Comparison of ENCODE assay signal across 21 cellular contexts in the genomic region with DNA sequence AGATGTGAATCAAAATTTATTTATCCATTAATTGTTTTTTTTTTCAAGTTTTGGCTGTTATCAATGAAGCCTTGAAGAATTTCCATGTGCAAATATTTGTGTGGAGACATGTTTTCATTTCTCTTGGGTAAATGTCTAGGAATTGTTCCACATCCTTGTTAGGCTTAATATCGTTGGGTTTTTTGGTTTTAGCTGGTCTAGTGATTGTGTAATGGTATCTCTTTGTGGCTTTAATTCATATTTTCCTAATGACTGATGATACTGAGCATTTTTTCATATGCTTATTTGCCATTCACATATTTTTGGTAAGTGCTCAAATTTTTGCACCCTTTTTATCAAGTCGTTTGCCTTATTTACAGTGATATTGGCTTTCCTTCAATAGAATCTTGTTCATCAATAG.
A peak's percentile ranks its signal among the peaks of the same experiment; 100 is the strongest.
DNase-seq lines count a peak whose midpoint lies in the region; TF ChIP-seq lines count a peak whose summit lies in the region.
"Had no signal": no experiment of that assay in that cellular context is flagged by ENCODE, and none has a peak within 500 bp of the region (broad histone marks: within the 10 kb centered on the region; RNA-seq: fewer than 3 reads in every experiment).

No MANE protein-coding gene starts in this region.

- H3F3A ChIP-seq in GM23248 (ENCODE audit: insufficient read depth) = no peaks in the 10 kb centered on the region

- no peaks in the 10 kb centered on the region for H3K79me2 ChIP-seq in GM23248 (ENCODE audit: insufficient read depth)

- WGBS in GM23248 (ENCODE audit: low coverage in 1 of 2, low lambda C conversion rate in 2 of 2, missing lambda C conversion rate in 2 of 2), 2 experiments = 12 to 30% methylated on average over 2 of the region's 2 CpGs

- in situ Hi-C loops in GM23248 (cut with MboI) (no loop called here), astrocyte of the cerebellum (cut with HindIII; ENCODE audit: low sequenced_read_pairs) (no loop called here)

- H4K20me1 ChIP-seq in GM23248 (ENCODE audit: insufficient read depth) = no peaks in the 10 kb centered on the region
- H4K20me1 ChIP-seq: BLaER1 treated with 17β-estradiol and CSF1 and Interleukin-3, amounts not matched to agents 10 nM and 100 nM had no signal

- CTCF ChIA-PET in Calu3 (lab: Charles Lee) = interaction anchor here (0.6 kb wide), 2 partner anchors 29 to 1780 kb away, joined by 4 read pairs; partner anchors contain the start of gene SCG2

- no peak overlapping the region for H3K27ac ChIP-seq in GM23248
- H3K27ac ChIP-seq: BLaER1 treated with 17β-estradiol and CSF1 and Interleukin-3, amounts not matched to agents 10 nM and 100 nM; Peyer's patch had no signal

- H3K36me3 Mint-ChIP-seq in Calu3 (ENCODE audit: insufficient read depth, unreplicated experiment) = no peaks in the 10 kb centered on the region
- H3K36me3 Mint-ChIP-seq: CD4-positive, alpha-beta memory T cell had no signal

- H3K27ac Mint-ChIP-seq in Calu3 (ENCODE audit: unreplicated experiment) = no peak overlapping the region
- H3K27ac Mint-ChIP-seq: CD4-positive, alpha-beta memory T cell; GM23338 had no signal

- H3K4me3 Mint-ChIP-seq in Calu3 (ENCODE audit: low read depth, unreplicated experiment) = no peak overlapping the region
- H3K4me3 Mint-ChIP-seq: CD4-positive, alpha-beta memory T cell; GM23338 had no signal

- H3K4me3 ChIP-seq in GM23248 (no peak overlapping the region), astrocyte of the cerebellum (ENCODE audit: low read depth, low read length) (no peak overlapping the region), fibroblast of the aortic adventitia (ENCODE audit: low read depth, low read length) (no peak overlapping the region)
- H3K4me3 ChIP-seq: BLaER1 treated with 17β-estradiol and CSF1 and Interleukin-3, amounts not matched to agents 10 nM and 100 nM; GM23338; HAP-1; Peyer's patch had no signal

- no peaks in the 10 kb centered on the region for H3K9me3 Mint-ChIP-seq in Calu3 (ENCODE audit: low read depth, unreplicated experiment)
- H3K9me3 Mint-ChIP-seq: GM23338 had no signal

- H3K4me2 ChIP-seq in GM23248 (ENCODE audit: unreplicated experiment) = no peak overlapping the region
- H3K4me2 ChIP-seq: BLaER1 treated with 17β-estradiol and CSF1 and Interleukin-3, amounts not matched to agents 10 nM and 100 nM; GM23338 had no signal

- BruUV-seq in Calu3 (replicated peaks; lab: Mats Ljungman, UMichigan) = no TSS peak

- no peak overlapping the region for H2AFZ ChIP-seq in GM23248
- H2AFZ ChIP-seq: GM23338 had no signal

- no peak overlapping the region for H3K9ac ChIP-seq in GM23248
- H3K9ac ChIP-seq: BLaER1 treated with 17β-estradiol and CSF1 and Interleukin-3, amounts not matched to agents 10 nM and 100 nM had no signal

- no peaks in the 10 kb centered on the region for H3K9me3 ChIP-seq in GM23248 (ENCODE audit: low read depth)
- H3K9me3 ChIP-seq: Caco-2, HAP-1, Peyer's patch had no signal

- H3K4me1 ChIP-seq in GM23248 (ENCODE audit: insufficient read depth) = no peaks in the 10 kb centered on the region
- H3K4me1 ChIP-seq: BLaER1 treated with 17β-estradiol and CSF1 and Interleukin-3, amounts not matched to agents 10 nM and 100 nM; HAP-1; Peyer's patch had no signal

- TF ChIP-seq CTCF in astrocyte of the cerebellum (IDR thresholded peaks at IDR 0.05; ENCODE audit: low read depth, low read length, missing control alignments) (no peak), fibroblast of the aortic adventitia (IDR thresholded peaks at IDR 0.05; ENCODE audit: insufficient read depth, low read length) (no peak), Calu3 (IDR thresholded peaks at IDR 0.05; ENCODE audit: unreplicated experiment) (no peak)

- H3K27me3 Mint-ChIP-seq in Calu3 (ENCODE audit: unreplicated experiment) = no peaks in the 10 kb centered on the region
- H3K27me3 Mint-ChIP-seq: CD4-positive, alpha-beta memory T cell had no signal

- peaks cover 14% of the 10 kb centered on the region for H3K4me1 Mint-ChIP-seq in Calu3 (ENCODE audit: low read depth, unreplicated experiment)
- H3K4me1 Mint-ChIP-seq: CD4-positive, alpha-beta memory T cell had no signal

- DNase-seq in GM23248 (peak; percentile 33), astrocyte of the cerebellum (ENCODE audit: low read depth) (peak; percentile 5), fibroblast of the aortic adventitia (ENCODE audit: low read depth) (peak; percentile 51), dedifferentiated amniotic fluid mesenchymal stem cell (ENCODE audit: extremely low spot score) (no peak), Calu3 (no peak), hypothalamus (lab: John Stamatoyannopoulos, UW) (no peak)
- DNase-seq in stimulated activated CD4-positive, alpha-beta T cell treated with anti-CD3 and anti-CD28 coated beads, Interleukin-4, amount 100 ng/mL, for 4 hours = no peak
- DNase-seq: CD4-positive, alpha-beta memory T cell; DND-41; MV-4-11; NCI-H1105 treated with DMSO at 0.1 percent for 48 hours; NCI-H1694; NCI-H2081; NCI-H2171; NCI-H345; NCI-H526; Peyer's patch had no signal

- H3K9me2 ChIP-seq in GM23248 (ENCODE audit: insufficient read depth) = no peaks in the 10 kb centered on the region

- H3K27me3 ChIP-seq in GM23248 (replicated peaks; ENCODE audit: insufficient read depth) = no peaks in the 10 kb centered on the region
- H3K27me3 ChIP-seq: BLaER1 treated with 17β-estradiol and CSF1 and Interleukin-3, amounts not matched to agents 10 nM and 100 nM; Peyer's patch had no signal

- H3K36me3 ChIP-seq in GM23248 (ENCODE audit: low read depth) = no peaks in the 10 kb centered on the region
- H3K36me3 ChIP-seq: BLaER1 treated with 17β-estradiol and CSF1 and Interleukin-3, amounts not matched to agents 10 nM and 100 nM; HAP-1; Peyer's patch had no signal

- intact Hi-C loops in Calu3 (cut with micrococcal nuclease; ENCODE audit: unreplicated experiment) = no loop called here

Comparison
In these comparisons a context has a peak if more than half of its experiments do, and no peak if none do; other contexts are left out.
1. DNase-seq: peak in GM23248 (single experiment), astrocyte of the cerebellum (single experiment) and fibroblast of the aortic adventitia (single experiment); none in stimulated activated CD4-positive, alpha-beta T cell treated with anti-CD3 and anti-CD28 coated beads, Interleukin-4, amount 100 ng/mL, for 4 hours (0 of 2), dedifferentiated amniotic fluid mesenchymal stem cell (single experiment), Calu3 (single experiment) and hypothalamus (0 of 51).